ENCODE assay signal across 24 cellular contexts in the genomic region with DNA sequence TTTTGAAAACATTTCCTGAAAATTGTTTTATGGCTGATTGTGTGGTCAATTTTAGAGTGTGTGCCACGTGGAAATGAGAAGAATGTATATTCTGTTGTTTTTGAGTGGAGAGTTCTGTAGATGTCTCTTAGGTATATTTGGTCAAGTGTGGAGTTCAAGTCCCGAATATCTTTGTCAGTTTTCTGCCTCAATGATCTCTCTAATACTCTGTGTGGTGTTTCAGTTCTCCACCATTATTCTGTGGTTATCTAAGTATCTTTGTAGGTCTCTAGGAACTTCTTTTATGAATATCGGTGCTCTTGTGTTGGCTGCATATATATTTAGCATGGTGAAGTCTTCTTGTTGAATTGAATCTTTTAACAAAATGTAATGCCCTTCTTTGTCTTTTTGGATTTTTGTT.
"Had no signal": no experiment of that assay in that cellular context is flagged by ENCODE, and none has a peak within 500 bp of the region (broad histone marks: within the 10 kb centered on the region; RNA-seq: fewer than 3 reads in every experiment).

No MANE protein-coding gene starts in this region.

- H3K4me1 Mint-ChIP-seq: nephron progenitor cell had no signal

- FAIRE-seq: colon, endometrium had no signal

- H3K36me3 ChIP-seq: esophagus squamous epithelium, heart right ventricle, neutrophil, right lobe of liver, uterus had no signal

- H3K36me3 Mint-ChIP-seq: activated naive CD8-positive, alpha-beta T cell; mesothelial cell of epicardium; naive B cell; type B pancreatic cell had no signal

- H3K27ac ChIP-seq: body of pancreas, epithelial cell of prostate, esophagus squamous epithelium, heart right ventricle, neutrophil, right lobe of liver, uterus had no signal

- H3K4me3 ChIP-seq: body of pancreas, esophagus squamous epithelium, heart right ventricle, right lobe of liver, uterus had no signal

- H3K9me3 ChIP-seq: body of pancreas, esophagus squamous epithelium, heart right ventricle, neutrophil, right lobe of liver, uterus had no signal

- H3K27me3 Mint-ChIP-seq: activated naive CD8-positive, alpha-beta T cell; naive B cell; stimulated activated naive CD8-positive, alpha-beta T cell treated with anti-CD3 and anti-CD28 coated beads, Interleukin-15, amount 100 ng/mL, for 72 hours; type B pancreatic cell had no signal

- H3K27me3 ChIP-seq: body of pancreas, esophagus squamous epithelium, neutrophil, uterus had no signal

- H3K4me3 Mint-ChIP-seq: activated naive CD8-positive, alpha-beta T cell; mesothelial cell of epicardium; nephron progenitor cell; stimulated activated naive CD8-positive, alpha-beta T cell treated with anti-CD3 and anti-CD28 coated beads, Interleukin-15, amount 100 ng/mL, for 72 hours; type B pancreatic cell had no signal

- ATAC-seq: body of pancreas; heart right ventricle; stimulated activated naive CD8-positive, alpha-beta T cell treated with anti-CD3 and anti-CD28 coated beads, Interleukin-15, amount 100 ng/mL, for 72 hours had no signal

- H3K9me3 Mint-ChIP-seq: stimulated activated naive CD8-positive, alpha-beta T cell treated with anti-CD3 and anti-CD28 coated beads, Interleukin-15, amount 100 ng/mL, for 72 hours; type B pancreatic cell had no signal

- DNase-seq: activated CD4-positive, CD25-positive, alpha-beta regulatory T cell treated with anti-CD3 and anti-CD28 coated beads, Interleukin-2, amount 50 U/mL, for 72 hours; activated CD8-positive, alpha-beta memory T cell treated with anti-CD3 and anti-CD28 coated beads, Interleukin-2, amount 50 U/mL, for 4 hours; activated T-cell treated with anti-CD3 and anti-CD28 coated beads, Interleukin-2, amount 50 U/mL, for 1 hour; anterior cingulate cortex; body of pancreas; effector CD8-positive, alpha-beta T cell; esophagus squamous epithelium; foreskin melanocyte; heart right ventricle; naive B cell; nephron progenitor cell; right lobe of liver; stimulated activated CD4-positive, alpha-beta T cell treated with anti-CD3 and anti-CD28 coated beads, Interleukin-2, amount 100 ng/mL, for 48 hours; stimulated activated naive CD8-positive, alpha-beta T cell treated with anti-CD3 and anti-CD28 coated beads, Interleukin-15, amount 100 ng/mL, for 72 hours; substantia nigra; T1000; uterus had no signal

- H3K27ac Mint-ChIP-seq: activated naive CD8-positive, alpha-beta T cell; mesothelial cell of epicardium; nephron progenitor cell; stimulated activated naive CD8-positive, alpha-beta T cell treated with anti-CD3 and anti-CD28 coated beads, Interleukin-15, amount 100 ng/mL, for 72 hours; type B pancreatic cell had no signal

- H3K4me1 ChIP-seq: body of pancreas, esophagus squamous epithelium, heart right ventricle, right lobe of liver, uterus had no signal
